In genomic region chr7:99751322-99752052, GRCh38 we compare ENCODE assay signal across 15 cellular contexts. TPM values are rescaled to one million over a fixed set of nuclear protein-coding genes. Genes with fewer than 3 reads are reported as not detected.
DNase-seq lines count a peak whose midpoint lies in the region; FAIRE-seq and TF ChIP-seq lines count a peak whose summit lies in the region.
"Not testable (repeated sequence)": the region's sequence is repeated elsewhere in the genome, so short reads cannot be mapped to it uniquely, and the experiment has no call there.
"Had no signal": no experiment of that assay in that cellular context is flagged by ENCODE, and none has a peak within 500 bp of the region (broad histone marks: within the 10 kb centered on the region; RNA-seq: fewer than 3 reads in every experiment).

No MANE protein-coding gene starts in this region.

- H3K4me1 ChIP-seq in HEK293 (ENCODE audit: control insufficient read depth, insufficient read depth, low read length); breast epithelium; esophagus (ENCODE audit: control insufficient read depth in 2 of 2, insufficient read depth in 2 of 2, low read length in 1 of 2); mucosa of rectum (ENCODE audit: control insufficient read depth in 2 of 2, insufficient read depth in 2 of 2, low read length in 2 of 2): not testable (repeated sequence)
- H3K4me1 ChIP-seq in suprapubic skin = peaks cover 23% of the 10 kb centered on the region

- WGBS in esophagus, 2 donors = 5 to 7% methylated on average over 5 of the region's 5 CpGs
- 7% methylated on average over 5 of the region's 5 CpGs for WGBS in suprapubic skin

- H3K36me3 ChIP-seq in HEK293 (ENCODE audit: control insufficient read depth in 2 of 2, insufficient read depth in 1 of 2, low read length in 2 of 2); breast epithelium; esophagus (ENCODE audit: control insufficient read depth in 2 of 2, insufficient read depth in 2 of 2, low read length in 1 of 2); mucosa of rectum (ENCODE audit: control insufficient read depth in 2 of 2, insufficient read depth in 2 of 2, low read length in 2 of 2); suprapubic skin: not testable (repeated sequence)

- DNase-seq in RCC 7860 (ENCODE audit: low spot score) (peak; percentile 44), kidney tubule cell (ENCODE audit: low spot score) (peak; percentile 77)
- not testable (repeated sequence) for DNase-seq in breast epithelium (ENCODE audit: low spot score in 2 of 2); suprapubic skin (ENCODE audit: low spot score in 2 of 2)

- TF ChIP-seq EP300 in suprapubic skin (IDR thresholded peaks at IDR 0.05) = not testable (repeated sequence)

- FAIRE-seq in RCC 7860 (lab: Jason Lieb, UNC) = peak; percentile 96

- H3K27me3 ChIP-seq in breast epithelium; esophagus (ENCODE audit: control insufficient read depth in 1 of 2, insufficient read depth in 2 of 2, low read length in 2 of 2); mucosa of rectum (ENCODE audit: control insufficient read depth in 2 of 2, insufficient read depth in 2 of 2, low read length in 2 of 2); suprapubic skin: not testable (repeated sequence)

- not testable (repeated sequence) for H3K4me3 ChIP-seq in HEK293 (ENCODE audit: low read depth, low read length); breast epithelium; esophagus (ENCODE audit: low read depth in 1 of 2, low read length in 2 of 2); suprapubic skin
- peak overlapping the region; percentile 37 to 42 for H3K4me3 ChIP-seq in mucosa of rectum (ENCODE audit: low read length in 2 of 2)

- not testable (repeated sequence) for H3K9me3 ChIP-seq in HEK293 (ENCODE audit: control insufficient read depth, insufficient read depth, low read depth, low read length); breast epithelium; esophagus (ENCODE audit: control insufficient read depth in 2 of 2, insufficient read depth in 1 of 2, low read depth in 1 of 2, low read length in 1 of 2); mucosa of rectum (ENCODE audit: control insufficient read depth in 2 of 2, low read length in 2 of 2); suprapubic skin

- CTCF ChIA-PET in HEK293 (lab: Yijun Ruan, JAX) = not testable (repeated sequence)

- H3K27ac ChIP-seq in HEK293 (ENCODE audit: extremely low read depth, low read depth, low read length) = not testable (repeated sequence)
- H3K27ac ChIP-seq in breast epithelium (peak overlapping the region; percentile 36 to 38), esophagus (ENCODE audit: low read depth in 2 of 2, low read length in 1 of 2) (peak overlapping the region; percentile 38 to 81), mucosa of rectum (ENCODE audit: low read depth in 2 of 2, low read length in 2 of 2) (peak overlapping the region; percentile 87 to 92), suprapubic skin (peak overlapping the region; percentile 65)

- H3K9ac ChIP-seq in mucosa of rectum (ENCODE audit: low read depth in 1 of 2, low read length in 2 of 2) = peak overlapping the region; percentile 24 to 73

- TF ChIP-seq POLR2A in breast epithelium (IDR thresholded peaks at IDR 0.05); suprapubic skin (IDR thresholded peaks at IDR 0.05): not testable (repeated sequence)

- POLR2A ChIA-PET in HEK293 (lab: Yijun Ruan, JAX) = not testable (repeated sequence)

- intact Hi-C loops in breast epithelium (cut with DNase I; ENCODE audit: low total_unique reads) = loop anchor here (5.0 kb wide), 1 partner anchor 416 kb away; the partner anchor contains the start of gene GAL3ST4

- TF ChIP-seq CTCF in HEK293 (tag by site-specific recombination; IDR thresholded peaks at IDR 0.05); breast epithelium (IDR thresholded peaks at IDR 0.05); suprapubic skin (IDR thresholded peaks at IDR 0.05): not testable (repeated sequence)

TF ChIP-seq in HEK293, 187 proteins besides CTCF, POLR2A, EP300 and RAD21:
- TF ChIP-seq ZNF341 (tag by site-specific recombination; IDR thresholded peaks at IDR 0.05; ENCODE audit: low read depth) = peak; percentile 74
- TF ChIP-seq PRDM10 (tag by site-specific recombination; IDR thresholded peaks at IDR 0.05) = peak; percentile 97
- TF ChIP-seq ZBTB11 (tag by site-specific recombination; conservative IDR thresholded peaks at IDR 0.05; ENCODE audit: low read depth) = peak; percentile 52
- peak; percentile 62; the same call in 1 of the 2 replicates for TF ChIP-seq ZNF366 (tag by site-specific recombination; conservative IDR thresholded peaks at IDR 0.05)
- TF ChIP-seq SP2 (tag by site-specific recombination; IDR thresholded peaks at IDR 0.05) = 0 out of 2 replicates have a peak, but pooled peaks have one; percentile 11
- peak; percentile 74 for TF ChIP-seq ZNF660 (tag by site-specific recombination; IDR thresholded peaks at IDR 0.05)
- peak; percentile 46 for TF ChIP-seq ZNF398 (tag by site-specific recombination; IDR thresholded peaks at IDR 0.05)

RNA-seq across cellular contexts. Expression of gene CYP3A7, which starts 16.5 kb away (rescaled TPM):
- total RNA-seq in breast epithelium (1 to 10 TPM in 2 of 3 donors, not detected in 1; 1.5 to 2.3 TPM), suprapubic skin (under 1 TPM in 1 of 4 donors, not detected in 3; 0.49 TPM)
- under 1 TPM in 1 of 2 donors, not detected in 1; 0.02 TPM for polyA plus RNA-seq in esophagus
- total RNA-seq: activated CD8-positive, alpha-beta memory T cell treated with anti-CD3 and anti-CD28 coated beads for 36 hours; CD4-positive, alpha-beta T cell; G401; heart left ventricle; left ventricle myocardium superior; LHCN-M2; progenitor cell of endocrine pancreas; T-helper 2 cell treated with Interferon-gamma antibody and Interleukin-4, amounts not matched to agents 100 ng/mL and 5 ng/mL, for 36 hours had no signal
- polyA plus RNA-seq: heart left ventricle had no signal

RNA-seq across cellular contexts. Expression of gene CYP3A4, which starts 32.5 kb away (rescaled TPM):
- under 1 TPM; 0.33 to 0.64 (median 0.59) TPM for total RNA-seq in breast epithelium
- under 1 TPM; 0.16 to 0.20 TPM for polyA plus RNA-seq in esophagus
- total RNA-seq in suprapubic skin = 1 to 10 TPM; 2.3 to 7.8 (median 4.4) TPM
- total RNA-seq: activated CD8-positive, alpha-beta memory T cell treated with anti-CD3 and anti-CD28 coated beads for 36 hours; CD4-positive, alpha-beta T cell; G401; left ventricle myocardium superior; LHCN-M2; progenitor cell of endocrine pancreas; T-helper 2 cell treated with Interferon-gamma antibody and Interleukin-4, amounts not matched to agents 100 ng/mL and 5 ng/mL, for 36 hours had no signal
